Comparison of ENCODE assay signal across 2 cellular contexts in genomic region chr13:48853381-48854102, GRCh38.
TF ChIP-seq lines count a peak whose summit lies in the region.

No MANE protein-coding gene starts in this region.

TF ChIP-seq in GM12878, 131 proteins besides CTCF, POLR2A, EP300 and RAD21 (continued from another document):
- no peak for TF ChIP-seq NFYA (IDR thresholded peaks at IDR 0.05; ENCODE audit: borderline replicate concordance, low read depth, low read length)
- TF ChIP-seq USF2 (IDR thresholded peaks at IDR 0.05; ENCODE audit: borderline replicate concordance, low read depth, low read length): no peak
- no peak for TF ChIP-seq ATF3 (IDR thresholded peaks at IDR 0.05; ENCODE audit: borderline replicate concordance, extremely low read depth, low read depth, low read length)
- TF ChIP-seq SMARCA5 (IDR thresholded peaks at IDR 0.05): no peak
- no peak for TF ChIP-seq RUNX3 (IDR thresholded peaks at IDR 0.05; ENCODE audit: low read length)

TF ChIP-seq in neural cell, 6 proteins besides CTCF, POLR2A, EP300 and RAD21 (continued from another document):
- no peak for TF ChIP-seq REST (IDR thresholded peaks at IDR 0.05; ENCODE audit: borderline replicate concordance)
